In the genomic region with DNA sequence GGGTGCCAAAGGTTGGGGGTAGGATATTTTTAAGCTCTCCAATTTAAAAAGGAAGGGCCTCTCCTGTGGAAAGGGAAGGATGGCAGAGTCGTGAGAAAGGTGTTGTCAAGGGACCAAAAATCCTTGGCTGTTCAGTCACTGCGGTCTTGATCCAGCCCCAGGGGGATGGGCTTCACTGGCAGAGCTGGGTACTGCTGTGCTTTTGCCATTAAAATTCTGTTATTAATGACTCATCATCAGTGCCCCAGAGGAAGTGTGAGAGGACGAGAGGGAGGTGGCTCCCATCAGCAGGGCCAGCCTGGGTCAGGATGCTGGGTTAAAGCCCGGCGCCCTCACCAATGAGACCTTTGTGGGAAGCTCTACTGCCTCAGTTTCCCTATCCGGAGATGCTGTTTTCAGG, we compare ENCODE assay signal across 11 cellular contexts. TPM values are rescaled to one million over a fixed set of nuclear protein-coding genes. Genes with fewer than 3 reads are reported as not detected.
A peak's percentile ranks its signal among the peaks of the same experiment; 100 is the strongest.
DNase-seq lines count a peak whose midpoint lies in the region; ATAC-seq, FAIRE-seq and TF ChIP-seq lines count a peak whose summit lies in the region.
"Had no signal": no experiment of that assay in that cellular context is flagged by ENCODE, and none has a peak within 500 bp of the region (broad histone marks: within the 10 kb centered on the region; RNA-seq: fewer than 3 reads in every experiment).

No MANE protein-coding gene starts in this region.

- H3K4me3 ChIP-seq in K562 (no peak overlapping the region), upper lobe of right lung (no peak overlapping the region)

- H4K20me1 ChIP-seq in K562 (replicated peaks; ENCODE audit: control insufficient read depth, insufficient read depth, low read length) (0 out of 2 replicates have a peak, but pooled peaks cover 4% of the 10 kb centered on the region), H9 (ENCODE audit: control insufficient read depth, insufficient read depth, insufficient read length) (peaks cover 2% of the 10 kb centered on the region)

- no peak overlapping the region for H3K18ac ChIP-seq in H9 (ENCODE audit: insufficient read length, low read depth, low read length)

- intact Hi-C loops in K562 (cut with micrococcal nuclease) (no loop called here), upper lobe of right lung (cut with DNase I) (no loop called here)

- H3K9ac ChIP-seq in K562 (ENCODE audit: insufficient read depth in 1 of 2, low read depth in 2 of 2, low read length in 2 of 2) (peak overlapping the region in 1 of 2 experiments; percentile 54; a peak in 1 of 4 replicates), H9 (ENCODE audit: extremely low read depth, insufficient read length, low read length) (no peak overlapping the region)

- H3K27ac ChIP-seq in K562 (ENCODE audit: extremely low read depth, low read depth, low read length) (no peak overlapping the region), upper lobe of right lung (peak overlapping the region; percentile 13), H9 (ENCODE audit: insufficient read length, low read depth, low read length) (no peak overlapping the region)
- H3K27ac ChIP-seq: C4-2B, WERI-Rb-1 had no signal

- no peak overlapping the region for H3K56ac ChIP-seq in H9 (ENCODE audit: insufficient read length, low read depth, low read length)

- no peak overlapping the region for H3K23ac ChIP-seq in H9 (ENCODE audit: insufficient read length, low read depth, low read length)

- POLR2A ChIA-PET in K562 (lab: Yijun Ruan, JAX) = interaction anchor here (0.6 to 2.4 kb wide), 5 partner anchors 18 to 167 kb away, joined by 3 to 10 read pairs (median 4); a partner anchor contains a TSS

- H3K79me1 ChIP-seq in H9 (ENCODE audit: insufficient read depth, low read depth, low read length, poor library complexity, severe bottlenecking) = no peaks in the 10 kb centered on the region

- no peaks in the 10 kb centered on the region for H3K36me3 Mint-ChIP-seq in activated naive CD8-positive, alpha-beta T cell
- peaks cover 6% of the 10 kb centered on the region for H3K36me3 Mint-ChIP-seq in activated naive CD8-positive, alpha-beta T cell treated with anti-CD3 and anti-CD28 coated beads, Interleukin-2, amount 50 U/mL, for 24 hours (ENCODE audit: low read depth)
- peaks cover 0 to 29% (median 22%) of the 10 kb centered on the region in 3 experiments; a peak in 6 of 7 replicates for H3K36me3 Mint-ChIP-seq in H9 (ENCODE audit: insufficient read depth in 1 of 3, low read depth in 3 of 3)

- FAIRE-seq in K562 (lab: Jason Lieb, UNC) = no peak

- WGBS in K562 (ENCODE audit: insufficient coverage, low coverage, missing lambda C conversion rate) = 70% methylated on average over 6 of the region's 6 CpGs
- no CpG with 5 or more reads among the region's 6 CpGs for WGBS in H9 (ENCODE audit: extremely low coverage, insufficient read length, low lambda C conversion rate)

- H3K79me2 ChIP-seq in K562 (ENCODE audit: control insufficient read depth, insufficient read depth, low read length) (no peaks in the 10 kb centered on the region), H9 (ENCODE audit: insufficient read depth, low read length) (no peaks in the 10 kb centered on the region)

- DNase-seq in activated naive CD8-positive, alpha-beta T cell treated with anti-CD3 and anti-CD28 coated beads, Interleukin-2, amount 50 U/mL, for 24 hours = no peak
- no peak for DNase-seq in K562 (ENCODE audit: extremely low read depth in 1 of 4, low spot score in 3 of 4)
- DNase-seq in kidney tubule cell (ENCODE audit: low spot score) = peak; percentile 34
- DNase-seq in upper lobe of right lung = no peak
- DNase-seq in NCI-H345 (lab: John Stamatoyannopoulos, UW) = no peak
- no peak for DNase-seq in H9
- no peak for DNase-seq in activated gamma-delta T cell treated with Interleukin-2 at 50 U/mL for 16 hours
- DNase-seq: NCI-H526 treated with DMSO at 0.1 percent for 48 hours, WERI-Rb-1 had no signal

- H3K4me2 ChIP-seq in K562 (ENCODE audit: insufficient read depth, low read length) (no peak overlapping the region), H9 (ENCODE audit: insufficient read depth, insufficient read length, low read length) (no peak overlapping the region)

- no peak overlapping the region for H3K4ac ChIP-seq in H9 (ENCODE audit: low read depth, low read length)

- H3K23me2 ChIP-seq in H9 (ENCODE audit: insufficient read length, low read depth, low read length, poor library complexity, severe bottlenecking) = no peaks in the 10 kb centered on the region

- TF ChIP-seq RAD21 in K562 (CRISPR knock-in tag; conservative IDR thresholded peaks at IDR 0.05 in 1 of 2, IDR thresholded peaks at IDR 0.05 in 1 of 2) = no peak

- TF ChIP-seq CTCF in K562 (IDR thresholded peaks at IDR 0.05 in 2 of 3, conservative IDR thresholded peaks at IDR 0.05 in 1 of 3; ENCODE audit: insufficient read depth in 2 of 3, low read depth in 1 of 3, low read length in 3 of 3) (no peak), upper lobe of right lung (IDR thresholded peaks at IDR 0.05) (no peak), H9 (conservative IDR thresholded peaks at IDR 0.05) (no peak)

- H3K4me1 ChIP-seq in K562 (replicated peaks in 1 of 2; ENCODE audit: control insufficient read depth in 2 of 2, insufficient read depth in 2 of 2, low read length in 2 of 2) (peaks cover 0 to 9% of the 10 kb centered on the region in 2 experiments; a peak in 2 of 5 replicates), upper lobe of right lung (peaks cover 21% of the 10 kb centered on the region), H9 (ENCODE audit: insufficient read depth, low read length) (no peaks in the 10 kb centered on the region)

- no peak for TF ChIP-seq POLR2A in K562 (conservative IDR thresholded peaks at IDR 0.05)

- in situ Hi-C loops in K562 (cut with MboI) = no loop called here

- no TSS peak for BruUV-seq in K562 (replicated peaks; lab: Mats Ljungman, UMichigan)

- no peak overlapping the region for H3T11ph ChIP-seq in H9 (ENCODE audit: low read length)

- H3K27ac Mint-ChIP-seq in activated naive CD8-positive, alpha-beta T cell = peak overlapping the region; percentile 54
- no peak overlapping the region for H3K27ac Mint-ChIP-seq in activated naive CD8-positive, alpha-beta T cell treated with anti-CD3 and anti-CD28 coated beads, Interleukin-2, amount 50 U/mL, for 24 hours
- H3K27ac Mint-ChIP-seq in H9 = peak overlapping the region in 1 of 3 experiments; percentile 71; a peak in 1 of 7 replicates

- H3K4me3 Mint-ChIP-seq in activated naive CD8-positive, alpha-beta T cell = no peak overlapping the region
- H3K4me3 Mint-ChIP-seq in activated naive CD8-positive, alpha-beta T cell treated with anti-CD3 and anti-CD28 coated beads, Interleukin-2, amount 50 U/mL, for 24 hours = no peak overlapping the region
- no peak overlapping the region for H3K4me3 Mint-ChIP-seq in H9

- H4K91ac ChIP-seq in H9 (ENCODE audit: insufficient read length, low read depth, low read length) = no peak overlapping the region

- no peaks in the 10 kb centered on the region for H3K9me1 ChIP-seq in K562 (ENCODE audit: control insufficient read depth, insufficient read depth, low read length)

- no peaks in the 10 kb centered on the region for H3K9me3 ChIP-seq in K562 (replicated peaks; ENCODE audit: control insufficient read depth, insufficient read depth, low read depth, low read length)
- H3K9me3 ChIP-seq in upper lobe of right lung = no peaks in the 10 kb centered on the region
- no peaks in the 10 kb centered on the region for H3K9me3 ChIP-seq in H9 (ENCODE audit: control insufficient read depth, low read depth, low read length)

- no peak overlapping the region for H2BK15ac ChIP-seq in H9 (ENCODE audit: low read depth, low read length)

- no peak overlapping the region for H3K14ac ChIP-seq in H9 (ENCODE audit: insufficient read depth, low read length)

- no peak overlapping the region for H2BK20ac ChIP-seq in H9 (ENCODE audit: low read depth, low read length, poor library complexity, severe bottlenecking)

- H2AK5ac ChIP-seq in H9 (ENCODE audit: insufficient read length, low read length) = no peak overlapping the region

- ATAC-seq in activated naive CD8-positive, alpha-beta T cell treated with anti-CD3 and anti-CD28 coated beads, Interleukin-2, amount 50 U/mL, for 24 hours = no peak
- ATAC-seq in K562 (no peak; the same call in 2 of the 3 replicates), upper lobe of right lung (peak; percentile 33)

- H2AFZ ChIP-seq in K562 (ENCODE audit: low read depth, low read length) (no peak overlapping the region), H9 (ENCODE audit: low read length) (no peak overlapping the region)

- H2BK120ac ChIP-seq in H9 (ENCODE audit: low read depth, low read length, poor library complexity, severe bottlenecking) = no peak overlapping the region

- peaks cover 3% of the 10 kb centered on the region for H3K4me1 Mint-ChIP-seq in activated naive CD8-positive, alpha-beta T cell (ENCODE audit: low read depth)
- no peaks in the 10 kb centered on the region for H3K4me1 Mint-ChIP-seq in activated naive CD8-positive, alpha-beta T cell treated with anti-CD3 and anti-CD28 coated beads, Interleukin-2, amount 50 U/mL, for 24 hours
- H3K4me1 Mint-ChIP-seq in H9 = peaks cover 15 to 17% of the 10 kb centered on the region in 2 experiments

- CTCF ChIA-PET in K562 (lab: Yijun Ruan, JAX; ENCODE audit: low intra/inter-chr PET ratio) = interaction anchor here (0.6 kb wide), 1 partner anchor 25 kb away, joined by 4 read pairs; no protein-coding TSS in a partner anchor

- H3K27me3 ChIP-seq in K562 (ENCODE audit: control insufficient read depth in 2 of 2, insufficient read depth in 2 of 2, low read length in 2 of 2) (peaks cover 11 to 16% of the 10 kb centered on the region in 2 experiments; a peak in 3 of 5 replicates), upper lobe of right lung (no peaks in the 10 kb centered on the region), H9 (ENCODE audit: insufficient read depth, low read length) (no peaks in the 10 kb centered on the region)

- H2BK5ac ChIP-seq in H9 (ENCODE audit: insufficient read length, low read length) = no peak overlapping the region

- no peak overlapping the region for H4K5ac ChIP-seq in H9 (ENCODE audit: insufficient read length, low read depth, low read length)

- TF ChIP-seq EP300 in K562 (IDR thresholded peaks at IDR 0.05; ENCODE audit: low read length) = no peak

- peaks cover 28% of the 10 kb centered on the region; the same call in 2 of the 3 replicates for H3K36me3 ChIP-seq in K562 (ENCODE audit: control insufficient read depth, insufficient read depth, low read length)
- H3K36me3 ChIP-seq in upper lobe of right lung = peaks cover 34% of the 10 kb centered on the region

- H3K9me3 Mint-ChIP-seq in activated naive CD8-positive, alpha-beta T cell (ENCODE audit: low read depth) = no peaks in the 10 kb centered on the region
- no peaks in the 10 kb centered on the region for H3K9me3 Mint-ChIP-seq in activated naive CD8-positive, alpha-beta T cell treated with anti-CD3 and anti-CD28 coated beads, Interleukin-2, amount 50 U/mL, for 24 hours
- no peaks in the 10 kb centered on the region for H3K9me3 Mint-ChIP-seq in H9

- H3K27me3 Mint-ChIP-seq in activated naive CD8-positive, alpha-beta T cell = no peaks in the 10 kb centered on the region
- no peaks in the 10 kb centered on the region for H3K27me3 Mint-ChIP-seq in activated naive CD8-positive, alpha-beta T cell treated with anti-CD3 and anti-CD28 coated beads, Interleukin-2, amount 50 U/mL, for 24 hours
- peaks cover 10% of the 10 kb centered on the region for H3K27me3 Mint-ChIP-seq in H9 (ENCODE audit: low read depth)

- no peak overlapping the region for H4K8ac ChIP-seq in H9 (replicated peaks; ENCODE audit: insufficient read length, low read depth, low read length)

- no peak overlapping the region for H2BK12ac ChIP-seq in H9 (ENCODE audit: insufficient read length, low read depth, low read length)

RNA-seq across cellular contexts. Expression of a gene that starts 16.7 kb away (rescaled TPM):
- total RNA-seq in K562 (2011; cell fraction: chromatin; rRNA removed; ENCODE audit: low replicate concordance) = not detected in 2 replicates
- under 0.01 TPM in 1 of 2 replicates, not detected in the other for total RNA-seq in K562 (2011; cell fraction: nucleolus; rRNA removed)
- total RNA-seq in K562 (2011; cell fraction: nucleoplasm; rRNA removed) = not detected in 2 replicates
- total RNA-seq in K562 (2014; rRNA removed) (0.04 TPM in 1 of 2 replicates, not detected in the other), K562 (2014; rRNA removed; fragmentation: Illumina TruSeq; extraction: Trizol) (0.03 TPM in 1 of 2 replicates, not detected in the other), K562 (2015; rRNA removed; fragmentation: Illumina TruSeq; extraction: Trizol) (not detected in 2 replicates), K562 (2021) (0.04 TPM in 1 of 2 replicates, not detected in the other), upper lobe of right lung (17.0 TPM), H9 (2021) (not detected in 2 replicates)
- polyA plus RNA-seq in K562 (2011; rRNA removed) (not detected in 2 replicates), K562 (2014; fragmentation: Illumina TruSeq; extraction: Trizol) (0.01 and 0.03 TPM in 2 replicates), K562 (2014; fragmentation: Nextera tagmentation; extraction: Ambion mirVana) (under 1 TPM; 0.01 TPM), K562 (2014; rRNA removed) (0.01 TPM in 1 of 2 replicates, not detected in the other)
- under 0.01 TPM in 1 of 2 replicates, not detected in the other for polyA plus RNA-seq in K562 (2011; cell fraction: cytosol; rRNA removed)
- not detected in 2 replicates for polyA plus RNA-seq in K562 (2011; cell fraction: nucleus; rRNA removed)
- polyA plus RNA-seq in K562 (2012) = 0.03 and 0.79 TPM in 2 replicates
- not detected in 2 replicates for polyA minus RNA-seq in K562 (2011; rRNA and poly(A)+ RNA removed)
- not detected in 2 replicates for polyA minus RNA-seq in K562 (2011; cell fraction: cytosol; rRNA and poly(A)+ RNA removed)
- polyA minus RNA-seq in K562 (2011; cell fraction: nucleus; rRNA and poly(A)+ RNA removed) = not detected in 2 replicates

RNA-seq across cellular contexts. Expression of a gene that starts 17.6 kb away (rescaled TPM):
- 104 and 158 TPM in 2 replicates for total RNA-seq in K562 (2011; cell fraction: chromatin; rRNA removed; ENCODE audit: low replicate concordance)
- 66.7 and 84.5 TPM in 2 replicates for total RNA-seq in K562 (2011; cell fraction: nucleolus; rRNA removed)
- total RNA-seq in K562 (2011; cell fraction: nucleoplasm; rRNA removed) = 76.9 and 103 TPM in 2 replicates
- 48.5 and 49.8 TPM in 2 replicates for total RNA-seq in K562 (2014; rRNA removed)
- total RNA-seq in K562 (2014; rRNA removed; fragmentation: Illumina TruSeq; extraction: Trizol) = 29.2 and 34.0 TPM in 2 replicates
- 42.6 and 51.5 TPM in 2 replicates for total RNA-seq in K562 (2015; rRNA removed; fragmentation: Illumina TruSeq; extraction: Trizol)
- total RNA-seq in K562 (2021) = 64.7 and 68.8 TPM in 2 replicates
- polyA plus RNA-seq in K562 (2011; rRNA removed) = 73.0 and 100.0 TPM in 2 replicates
- polyA plus RNA-seq in K562 (2011; cell fraction: cytosol; rRNA removed) = 72.9 and 97.6 TPM in 2 replicates
- polyA plus RNA-seq in K562 (2011; cell fraction: nucleus; rRNA removed) = 309 and 379 TPM in 2 replicates
- polyA plus RNA-seq in K562 (2012) = 49.1 and 105 TPM in 2 replicates
- 62.7 and 65.1 TPM in 2 replicates for polyA plus RNA-seq in K562 (2014; fragmentation: Illumina TruSeq; extraction: Trizol)
- polyA plus RNA-seq in K562 (2014; fragmentation: Nextera tagmentation; extraction: Ambion mirVana) = 10 to 100 TPM; 16.6 to 37.6 TPM
- polyA plus RNA-seq in K562 (2014; rRNA removed) = 66.3 and 74.4 TPM in 2 replicates
- 30.3 and 39.6 TPM in 2 replicates for polyA minus RNA-seq in K562 (2011; rRNA and poly(A)+ RNA removed)
- 32.1 and 33.3 TPM in 2 replicates for polyA minus RNA-seq in K562 (2011; cell fraction: cytosol; rRNA and poly(A)+ RNA removed)
- 47.8 and 79.8 TPM in 2 replicates for polyA minus RNA-seq in K562 (2011; cell fraction: nucleus; rRNA and poly(A)+ RNA removed)
- 83.3 TPM for total RNA-seq in upper lobe of right lung
- 72.7 and 75.3 TPM in 2 replicates for total RNA-seq in H9 (2021)

RNA-seq across cellular contexts. Expression of a gene that starts 27.6 kb away (rescaled TPM):
- total RNA-seq in K562 (2011; cell fraction: chromatin; rRNA removed; ENCODE audit: low replicate concordance) = 48.4 and 50.0 TPM in 2 replicates
- total RNA-seq in K562 (2011; cell fraction: nucleolus; rRNA removed) = 25.0 and 27.0 TPM in 2 replicates
- 37.1 and 41.4 TPM in 2 replicates for total RNA-seq in K562 (2011; cell fraction: nucleoplasm; rRNA removed)
- total RNA-seq in K562 (2014; rRNA removed) = 36.3 and 49.4 TPM in 2 replicates
- 96.0 and 113 TPM in 2 replicates for total RNA-seq in K562 (2014; rRNA removed; fragmentation: Illumina TruSeq; extraction: Trizol)
- total RNA-seq in K562 (2015; rRNA removed; fragmentation: Illumina TruSeq; extraction: Trizol) = 63.5 and 65.7 TPM in 2 replicates
- total RNA-seq in K562 (2021) = 71.5 and 72.9 TPM in 2 replicates
- polyA plus RNA-seq in K562 (2011; rRNA removed) = 40.2 and 75.1 TPM in 2 replicates
- 27.5 and 29.4 TPM in 2 replicates for polyA plus RNA-seq in K562 (2011; cell fraction: cytosol; rRNA removed)
- polyA plus RNA-seq in K562 (2011; cell fraction: nucleus; rRNA removed) = 31.7 and 39.3 TPM in 2 replicates
- 71.4 and 72.1 TPM in 2 replicates for polyA plus RNA-seq in K562 (2012)
- polyA plus RNA-seq in K562 (2014; fragmentation: Illumina TruSeq; extraction: Trizol) = 91.6 and 94.7 TPM in 2 replicates
- polyA plus RNA-seq in K562 (2014; fragmentation: Nextera tagmentation; extraction: Ambion mirVana) = 100 to 1,000 TPM; 100 to 140 TPM
- polyA plus RNA-seq in K562 (2014; rRNA removed) = 38.1 and 41.4 TPM in 2 replicates
- polyA minus RNA-seq in K562 (2011; rRNA and poly(A)+ RNA removed) = 49.8 and 68.3 TPM in 2 replicates
- polyA minus RNA-seq in K562 (2011; cell fraction: cytosol; rRNA and poly(A)+ RNA removed) = 27.7 and 44.4 TPM in 2 replicates
- polyA minus RNA-seq in K562 (2011; cell fraction: nucleus; rRNA and poly(A)+ RNA removed) = 20.3 and 28.5 TPM in 2 replicates
- total RNA-seq in upper lobe of right lung = 51.6 TPM
- total RNA-seq in H9 (2021) = 19.5 and 20.1 TPM in 2 replicates

Comparison
In these comparisons a context has a peak if more than half of its experiments do, and no peak if none do; other contexts are left out.
1. RNA of a gene that starts 16.7 kb away (total RNA-seq): 17.0 TPM in upper lobe of right lung (single experiment); not detected in H9 and under 0.01 to 0.04 TPM in K562; every median in the first group is over 10 times any median in the second.